Comparison of ENCODE assay signal across 1 cellular context in genomic region chr1:45339694-45340558, GRCh38.
TF ChIP-seq lines count a peak whose summit lies in the region.

TSS of gene MUTYH (minus strand) at chr1:45340440. CDS start at chr1:45334505, 5,935 bp downstream.
TSS of gene TOE1 (plus strand) at chr1:45340170. CDS start at chr1:45340253, 83 bp downstream.

TF ChIP-seq in HepG2, 621 proteins besides CTCF, POLR2A, EP300 and RAD21 (continued from another document and continues in another):
- TF ChIP-seq GTF3A (CRISPR knock-in tag; conservative IDR thresholded peaks at IDR 0.05): 0 out of 2 replicates have a peak, but pooled peaks have one; percentile 34
- no peak; the same call in 1 of the 2 replicates for TF ChIP-seq ZNF839 (CRISPR knock-in tag; IDR thresholded peaks at IDR 0.05; ENCODE audit: borderline replicate concordance)
- no peak for TF ChIP-seq TEF (CRISPR knock-in tag; IDR thresholded peaks at IDR 0.05)
- 0 out of 2 replicates have a peak, but pooled peaks have one; percentile 52 for TF ChIP-seq SNAPC2 (CRISPR knock-in tag; IDR thresholded peaks at IDR 0.05)
- peak; percentile 45; the same call in 1 of the 2 replicates for TF ChIP-seq JUN (CRISPR knock-in tag; IDR thresholded peaks at IDR 0.05)
- no peak; the same call in 1 of the 2 replicates for TF ChIP-seq ZNF12 (CRISPR knock-in tag; IDR thresholded peaks at IDR 0.05)
- TF ChIP-seq ZNF576 (CRISPR knock-in tag; IDR thresholded peaks at IDR 0.05): peak; percentile 38; the same call in 1 of the 2 replicates
- 0 out of 2 replicates have a peak, but pooled peaks have one; percentile 19 for TF ChIP-seq SRY (CRISPR knock-in tag; IDR thresholded peaks at IDR 0.05)
- no peak for TF ChIP-seq ZNF496 (CRISPR knock-in tag; IDR thresholded peaks at IDR 0.05; ENCODE audit: insufficient replicate concordance)
- no peak for TF ChIP-seq CHCHD3 (CRISPR knock-in tag; IDR thresholded peaks at IDR 0.05)
- peak; percentile 79; the same call in 1 of the 2 replicates for TF ChIP-seq SP4 (CRISPR knock-in tag; IDR thresholded peaks at IDR 0.05)
- TF ChIP-seq ZNF607 (CRISPR knock-in tag; IDR thresholded peaks at IDR 0.05; ENCODE audit: borderline replicate concordance): no peak
- no peak for TF ChIP-seq ZNF83 (CRISPR knock-in tag; IDR thresholded peaks at IDR 0.05; ENCODE audit: borderline replicate concordance)
- 0 out of 2 replicates have a peak, but pooled peaks have one; percentile 78 for TF ChIP-seq AKAP8 (CRISPR knock-in tag; IDR thresholded peaks at IDR 0.05)
- TF ChIP-seq ZBTB40 (IDR thresholded peaks at IDR 0.05): no peak
- peak; percentile 86 for TF ChIP-seq ZBTB40 (CRISPR knock-in tag; IDR thresholded peaks at IDR 0.05)
- peak; percentile 66; the same call in 1 of the 2 replicates for TF ChIP-seq AHR (CRISPR knock-in tag; IDR thresholded peaks at IDR 0.05)
- TF ChIP-seq ESRRA (CRISPR knock-in tag; IDR thresholded peaks at IDR 0.05; ENCODE audit: low read depth): peak; percentile 46; the same call in 1 of the 2 replicates
- peak; percentile 77; the same call in 1 of the 2 replicates for TF ChIP-seq TOPORS (CRISPR knock-in tag; IDR thresholded peaks at IDR 0.05)
- TF ChIP-seq USF2 (IDR thresholded peaks at IDR 0.05; ENCODE audit: low read depth, low read length): no peak
- peak; percentile 73; the same call in 1 of the 2 replicates for TF ChIP-seq USF2 (CRISPR knock-in tag; IDR thresholded peaks at IDR 0.05; ENCODE audit: borderline replicate concordance)
- TF ChIP-seq ZNF513 (CRISPR knock-in tag; conservative IDR thresholded peaks at IDR 0.05): no peak
- TF ChIP-seq ZNF136 (CRISPR knock-in tag; IDR thresholded peaks at IDR 0.05; ENCODE audit: low read depth): peak; percentile 75; the same call in 1 of the 2 replicates
- TF ChIP-seq POLR2G (IDR thresholded peaks at IDR 0.05; ENCODE audit: low read depth, low read length): peak; percentile 97
- no peak for TF ChIP-seq ZSCAN5A (CRISPR knock-in tag; IDR thresholded peaks at IDR 0.05; ENCODE audit: borderline replicate concordance)
- TF ChIP-seq SMAD3 (CRISPR knock-in tag; IDR thresholded peaks at IDR 0.05): peak; percentile 51; the same call in 1 of the 2 replicates
- no peak; the same call in 1 of the 2 replicates for TF ChIP-seq MTERF4 (CRISPR knock-in tag; IDR thresholded peaks at IDR 0.05)
- TF ChIP-seq BCL6 (CRISPR knock-in tag; IDR thresholded peaks at IDR 0.05): 0 out of 2 replicates have a peak, but pooled peaks have one; percentile 48
- TF ChIP-seq NFKB2 (CRISPR knock-in tag; IDR thresholded peaks at IDR 0.05; ENCODE audit: borderline replicate concordance): peak; percentile 80; the same call in 1 of the 2 replicates
- TF ChIP-seq NFIC (IDR thresholded peaks at IDR 0.05; ENCODE audit: low read length): no peak
- peak; percentile 28 for TF ChIP-seq TEAD3 (CRISPR knock-in tag; optimal IDR thresholded peaks at IDR 0.05; ENCODE audit: borderline replicate concordance)
- TF ChIP-seq ASH2L (IDR thresholded peaks at IDR 0.05; ENCODE audit: insufficient read length, low read depth, low read length): peak; percentile 82
- no peak for TF ChIP-seq NFIB (CRISPR knock-in tag; IDR thresholded peaks at IDR 0.05; ENCODE audit: borderline replicate concordance)
- TF ChIP-seq TRIM24 (CRISPR knock-in tag; IDR thresholded peaks at IDR 0.05): no peak
- TF ChIP-seq ZNF724P (CRISPR knock-in tag; IDR thresholded peaks at IDR 0.05; ENCODE audit: borderline replicate concordance): peak; percentile 79; the same call in 1 of the 2 replicates
- no peak for TF ChIP-seq U2AF1 (optimal IDR thresholded peaks at IDR 0.05; ENCODE audit: low read depth, low read length)
- TF ChIP-seq GPN1 (CRISPR knock-in tag; IDR thresholded peaks at IDR 0.05; ENCODE audit: borderline replicate concordance): no peak
- peak; percentile 57; the same call in 1 of the 2 replicates for TF ChIP-seq ZNF766 (CRISPR knock-in tag; IDR thresholded peaks at IDR 0.05; ENCODE audit: borderline replicate concordance)
- TF ChIP-seq LRRFIP1 (CRISPR knock-in tag; conservative IDR thresholded peaks at IDR 0.05): no peak
- no peak for TF ChIP-seq GPBP1L1 (CRISPR knock-in tag; IDR thresholded peaks at IDR 0.05)
- TF ChIP-seq NR2F6 (IDR thresholded peaks at IDR 0.05): no peak; the same call in 1 of the 2 replicates
- TF ChIP-seq NR2F6 (CRISPR knock-in tag; IDR thresholded peaks at IDR 0.05): peak; percentile 70; the same call in 1 of the 2 replicates
